In the genomic region with DNA sequence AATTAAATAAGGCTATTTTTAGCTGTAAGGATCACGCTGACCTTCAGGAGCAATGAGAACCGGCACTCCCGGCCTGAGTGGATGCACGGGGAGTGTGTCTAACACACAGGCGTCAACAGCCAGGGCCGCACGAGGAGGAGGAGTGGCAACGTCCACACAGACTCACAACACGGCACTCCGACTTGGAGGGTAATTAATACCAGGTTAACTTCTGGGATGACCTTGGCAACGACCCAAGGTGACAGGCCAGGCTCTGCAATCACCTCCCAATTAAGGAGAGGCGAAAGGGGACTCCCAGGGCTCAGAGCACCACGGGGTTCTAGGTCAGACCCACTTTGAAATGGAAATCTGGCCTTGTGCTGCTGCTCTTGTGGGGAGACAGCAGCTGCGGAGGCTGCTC, we compare ENCODE assay signal across 21 cellular contexts.
A peak's percentile ranks its signal among the peaks of the same experiment; 100 is the strongest.
DNase-seq lines count a peak whose midpoint lies in the region; ATAC-seq, FAIRE-seq and TF ChIP-seq lines count a peak whose summit lies in the region.
"Had no signal": no experiment of that assay in that cellular context is flagged by ENCODE, and none has a peak within 500 bp of the region (broad histone marks: within the 10 kb centered on the region; RNA-seq: fewer than 3 reads in every experiment).

No MANE protein-coding gene starts in this region.

- H3K9me3 ChIP-seq in right atrium auricular region, result no peaks in the 10 kb centered on the region
- no peaks in the 10 kb centered on the region for H3K9me3 ChIP-seq in Karpas-422 (ENCODE audit: low read length)
- no peaks in the 10 kb centered on the region for H3K9me3 ChIP-seq in lower lobe of right lung
- H3K9me3 ChIP-seq: A549, Caco-2, MG63 had no signal

- no peak for TF ChIP-seq POLR2A in GM12892 (IDR thresholded peaks at IDR 0.05; ENCODE audit: low read depth, low read length)

- no peak for FAIRE-seq in GM12892 (lab: Jason Lieb, UNC)
- FAIRE-seq: A549, G401.6 had no signal

- DNase-seq in Right ventricle myocardium inferior (ENCODE audit: missing footprints) (peak; percentile 67), right atrium auricular region (ENCODE audit: low spot score) (no peak), left ventricle myocardium superior (peak; percentile 70), retina (peak; percentile 43), Karpas-422 (no peak), lower lobe of right lung (no peak), GM12892 (ENCODE audit: insufficient read length) (no peak)
- DNase-seq: Caco-2; CD4-positive, alpha-beta T cell; GOT3; Kasumi-1; MG63; NCI-H1048; NCI-H1436; NCI-H1930; NCI-H69; NK-92 treated with Interleukin-12 subunit alpha and Interleukin-12 subunit beta, amount 100 ng/mL, for 24 hours; SIG-M5 had no signal

- H3K27me3 ChIP-seq in right atrium auricular region, result no peaks in the 10 kb centered on the region
- no peaks in the 10 kb centered on the region for H3K27me3 ChIP-seq in Karpas-422 (ENCODE audit: low read length)
- H3K27me3 ChIP-seq in lower lobe of right lung (ENCODE audit: low read depth), result no peaks in the 10 kb centered on the region
- H3K27me3 ChIP-seq: MG63 had no signal

- intact Hi-C loops in Right ventricle myocardium inferior (cut with DNase I), result no loop called here
- intact Hi-C loops in left ventricle myocardium superior (cut with micrococcal nuclease), result no loop called here
- intact Hi-C loops in lower lobe of right lung (cut with DNase I), result no loop called here

- H3K36me3 ChIP-seq in right atrium auricular region (peaks cover 23% of the 10 kb centered on the region), Karpas-422 (ENCODE audit: insufficient read depth, low read length) (no peaks in the 10 kb centered on the region), lower lobe of right lung (peaks cover 96% of the 10 kb centered on the region)
- H3K36me3 ChIP-seq: MG63 had no signal

- TF ChIP-seq CTCF in right atrium auricular region (IDR thresholded peaks at IDR 0.05) (no peak), lower lobe of right lung (IDR thresholded peaks at IDR 0.05) (no peak)

- no peak overlapping the region for H3K9ac ChIP-seq in Karpas-422 (ENCODE audit: low read length)

- H3K4me2 ChIP-seq in Karpas-422 (ENCODE audit: low read depth, low read length, poor library complexity, severe bottlenecking), result no peak overlapping the region
- H3K4me2 ChIP-seq: A549 had no signal

- no peaks in the 10 kb centered on the region for H4K20me1 ChIP-seq in Karpas-422 (ENCODE audit: insufficient read depth, low read depth, low read length)

- H2AFZ ChIP-seq in Karpas-422 (ENCODE audit: low read length), result no peak overlapping the region

- no peaks in the 10 kb centered on the region for H3K9me2 ChIP-seq in Karpas-422 (replicated peaks; ENCODE audit: insufficient read depth, low read length)

- no peaks in the 10 kb centered on the region for H3K79me2 ChIP-seq in Karpas-422 (ENCODE audit: low read length)

- H3K27ac ChIP-seq in right atrium auricular region (no peak overlapping the region), Karpas-422 (ENCODE audit: low read length) (no peak overlapping the region), lower lobe of right lung (no peak overlapping the region)
- H3K27ac ChIP-seq: A549 had no signal

- H3K4me1 ChIP-seq in right atrium auricular region (no peaks in the 10 kb centered on the region), Karpas-422 (ENCODE audit: low read length) (peaks cover 17% of the 10 kb centered on the region), lower lobe of right lung (no peaks in the 10 kb centered on the region)
- H3K4me1 ChIP-seq: A549, Caco-2 had no signal

- peak; percentile 68 for ATAC-seq in Right ventricle myocardium inferior
- peak; percentile 88 for ATAC-seq in left ventricle myocardium superior
- no peak for ATAC-seq in lower lobe of right lung
- ATAC-seq: A549, HCT116 had no signal

- H3K4me3 ChIP-seq in right atrium auricular region (no peak overlapping the region), Karpas-422 (ENCODE audit: low read length) (no peak overlapping the region), lower lobe of right lung (no peak overlapping the region)
- H3K4me3 ChIP-seq: A549, MG63 had no signal

Comparison
In these comparisons a context has a peak if more than half of its experiments do, and no peak if none do; other contexts are left out.
1. DNase-seq: peak in Right ventricle myocardium inferior (single experiment), left ventricle myocardium superior (single experiment) and retina (single experiment); none in right atrium auricular region (single experiment), Karpas-422 (single experiment), lower lobe of right lung (single experiment) and GM12892 (single experiment).
2. ATAC-seq: peak in Right ventricle myocardium inferior (single experiment) and left ventricle myocardium superior (single experiment); none in lower lobe of right lung (0 of 2).